Comparison of ENCODE assay signal across 16 cellular contexts in the genomic region with DNA sequence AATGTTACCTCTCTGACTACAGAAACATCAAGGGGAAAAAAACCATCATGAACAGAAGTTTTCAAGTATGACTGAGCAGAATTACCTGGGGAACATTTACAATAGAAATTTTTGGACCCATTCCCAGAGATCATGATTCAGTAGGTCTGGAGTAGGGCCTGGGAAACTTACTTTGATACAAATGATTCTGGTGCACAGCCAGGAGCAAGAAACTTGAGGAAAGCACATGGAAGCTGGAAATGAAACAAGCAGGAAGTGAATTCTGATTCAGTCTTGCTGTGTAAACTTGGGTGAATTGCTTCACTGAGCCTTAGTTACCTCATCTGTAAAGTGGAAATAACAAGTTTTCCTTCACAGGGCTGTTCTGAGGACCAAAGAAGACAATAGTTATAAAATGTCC.
DNase-seq lines count a peak whose midpoint lies in the region; ATAC-seq and TF ChIP-seq lines count a peak whose summit lies in the region.
"Had no signal": no experiment of that assay in that cellular context is flagged by ENCODE, and none has a peak within 500 bp of the region (broad histone marks: within the 10 kb centered on the region; RNA-seq: fewer than 3 reads in every experiment).

No MANE protein-coding gene starts in this region.

- no peak overlapping the region for H3K27ac ChIP-seq in GM23248
- no peak overlapping the region for H3K27ac ChIP-seq in RWPE1
- peak overlapping the region in 3 of 4 donors; percentile 58 to 61 (median 60) for H3K27ac ChIP-seq in esophagus squamous epithelium
- no peak overlapping the region for H3K27ac ChIP-seq in mesendoderm (ENCODE audit: low read depth, low read length)
- H3K27ac ChIP-seq: esophagus muscularis mucosa, thoracic aorta had no signal

- ATAC-seq in activated CD8-positive, alpha-beta T cell treated with anti-CD3 and anti-CD28 coated beads, Interleukin-2, amount 10 ng/mL, durations not matched to agents 7 days and 5 days: no peak
- ATAC-seq in GM21737 (IDR thresholded peaks at IDR 0.05; ENCODE audit: unreplicated experiment): no peak

- H2AK5ac ChIP-seq in mesendoderm (ENCODE audit: low read length): no peak overlapping the region

- H3K36me3 Mint-ChIP-seq in nephron (ENCODE audit: low read depth): peaks cover 15% of the 10 kb centered on the region
- no peaks in the 10 kb centered on the region for H3K36me3 Mint-ChIP-seq in activated CD8-positive, alpha-beta T cell treated with anti-CD3 and anti-CD28 coated beads, Interleukin-2, amount 10 ng/mL, durations not matched to agents 7 days and 5 days (ENCODE audit: low read depth)
- no peaks in the 10 kb centered on the region for H3K36me3 Mint-ChIP-seq in activated CD4-positive, alpha-beta memory T cell treated with anti-CD3 and anti-CD28 coated beads for 36 hours
- H3K36me3 Mint-ChIP-seq: activated naive CD4-positive, alpha-beta T cell treated with anti-CD3 and anti-CD28 coated beads, Interleukin-2, amount 50 U/mL, for 24 hours had no signal

- peak overlapping the region in 2 of 3 experiments; percentile 27 to 62 for H3K27ac Mint-ChIP-seq in nephron
- H3K27ac Mint-ChIP-seq in activated CD8-positive, alpha-beta T cell treated with anti-CD3 and anti-CD28 coated beads, Interleukin-2, amount 10 ng/mL, durations not matched to agents 7 days and 5 days: no peak overlapping the region
- H3K27ac Mint-ChIP-seq in activated CD4-positive, alpha-beta memory T cell treated with anti-CD3 and anti-CD28 coated beads for 36 hours: no peak overlapping the region
- H3K27ac Mint-ChIP-seq: activated B cell treated with CpG ODN at 0.5 μM for 24 hours; activated naive CD4-positive, alpha-beta T cell treated with anti-CD3 and anti-CD28 coated beads, Interleukin-2, amount 50 U/mL, for 24 hours; B cell; H9 had no signal

- no peak overlapping the region for H3K4me3 ChIP-seq in GM23248
- H3K4me3 ChIP-seq in esophagus squamous epithelium: no peak overlapping the region
- H3K4me3 ChIP-seq in mesendoderm (ENCODE audit: low read length): no peak overlapping the region
- H3K4me3 ChIP-seq: esophagus muscularis mucosa, thoracic aorta had no signal

- CTCF ChIA-PET in RWPE1 (lab: Yijun Ruan, JAX): no interaction called here
- CTCF ChIA-PET in activated CD8-positive, alpha-beta T cell treated with anti-CD3 and anti-CD28 coated beads, Interleukin-2, amount 10 ng/mL, durations not matched to agents 7 days and 5 days (lab: Charles Lee): no interaction called here
- CTCF ChIA-PET in activated CD4-positive, alpha-beta memory T cell treated with anti-CD3 and anti-CD28 coated beads for 36 hours (lab: Charles Lee): no interaction called here

- no peaks in the 10 kb centered on the region for H3K9me3 ChIP-seq in GM23248 (ENCODE audit: low read depth)
- no peaks in the 10 kb centered on the region for H3K9me3 ChIP-seq in esophagus squamous epithelium
- H3K9me3 ChIP-seq: esophagus muscularis mucosa, thoracic aorta had no signal

- no peaks in the 10 kb centered on the region for H3K79me1 ChIP-seq in mesendoderm (ENCODE audit: low read length)

- no peak overlapping the region for H4K8ac ChIP-seq in mesendoderm (ENCODE audit: low read depth, low read length)

- H3K9ac ChIP-seq in GM23248: no peak overlapping the region
- no peak overlapping the region for H3K9ac ChIP-seq in mesendoderm (ENCODE audit: low read length)

- no peak overlapping the region for H3K18ac ChIP-seq in mesendoderm (ENCODE audit: low read length)

- no peak overlapping the region for H2BK5ac ChIP-seq in mesendoderm (ENCODE audit: low read length)

- H4K20me1 ChIP-seq in GM23248 (ENCODE audit: insufficient read depth): no peaks in the 10 kb centered on the region

- no peaks in the 10 kb centered on the region for H3K9me2 ChIP-seq in GM23248 (ENCODE audit: insufficient read depth)

- no peaks in the 10 kb centered on the region for H3K27me3 Mint-ChIP-seq in nephron (ENCODE audit: low read depth)
- H3K27me3 Mint-ChIP-seq in activated CD8-positive, alpha-beta T cell treated with anti-CD3 and anti-CD28 coated beads, Interleukin-2, amount 10 ng/mL, durations not matched to agents 7 days and 5 days (ENCODE audit: low read depth): no peaks in the 10 kb centered on the region
- H3K27me3 Mint-ChIP-seq in activated CD4-positive, alpha-beta memory T cell treated with anti-CD3 and anti-CD28 coated beads for 36 hours: no peaks in the 10 kb centered on the region
- H3K27me3 Mint-ChIP-seq: activated B cell treated with CpG ODN at 0.5 μM for 24 hours; activated naive CD4-positive, alpha-beta T cell treated with anti-CD3 and anti-CD28 coated beads, Interleukin-2, amount 50 U/mL, for 24 hours; B cell had no signal

- H3K4ac ChIP-seq in mesendoderm (ENCODE audit: low read depth, low read length): no peak overlapping the region

- no peak overlapping the region for H3K4me2 ChIP-seq in GM23248 (ENCODE audit: unreplicated experiment)
- H3K4me2 ChIP-seq in mesendoderm (ENCODE audit: low read length): no peak overlapping the region

- peaks cover 29% of the 10 kb centered on the region for H3K4me1 Mint-ChIP-seq in nephron
- no peaks in the 10 kb centered on the region for H3K4me1 Mint-ChIP-seq in activated CD8-positive, alpha-beta T cell treated with anti-CD3 and anti-CD28 coated beads, Interleukin-2, amount 10 ng/mL, durations not matched to agents 7 days and 5 days (ENCODE audit: low read depth)
- no peaks in the 10 kb centered on the region for H3K4me1 Mint-ChIP-seq in activated CD4-positive, alpha-beta memory T cell treated with anti-CD3 and anti-CD28 coated beads for 36 hours (ENCODE audit: low read depth)
- H3K4me1 Mint-ChIP-seq: activated naive CD4-positive, alpha-beta T cell treated with anti-CD3 and anti-CD28 coated beads, Interleukin-2, amount 50 U/mL, for 24 hours had no signal

- no peak overlapping the region for H2BK120ac ChIP-seq in mesendoderm (ENCODE audit: low read depth, low read length)

- intact Hi-C loops in esophagus squamous epithelium (cut with DNase I): no loop called here
- intact Hi-C loops in activated CD4-positive, alpha-beta memory T cell treated with anti-CD3 and anti-CD28 coated beads for 36 hours (cut with micrococcal nuclease): no loop called here

- no peak overlapping the region for H3K56ac ChIP-seq in mesendoderm (ENCODE audit: low read length)

- TF ChIP-seq POLR2A in esophagus squamous epithelium (IDR thresholded peaks at IDR 0.05): no peak

- H4K5ac ChIP-seq in mesendoderm (ENCODE audit: low read length): no peak overlapping the region

- in situ Hi-C loops in GM23248 (cut with MboI): no loop called here

- TF ChIP-seq CTCF in RWPE1 (conservative IDR thresholded peaks at IDR 0.05; ENCODE audit: low read depth): no peak
- TF ChIP-seq CTCF in esophagus squamous epithelium (IDR thresholded peaks at IDR 0.05): no peak
- TF ChIP-seq CTCF in nephron (IDR thresholded peaks at IDR 0.05; ENCODE audit: unreplicated experiment in 3 of 3): no peak

- H2BK15ac ChIP-seq in mesendoderm (replicated peaks; ENCODE audit: low read depth): no peak overlapping the region

- DNase-seq in GM23248 (peak; percentile 31), RWPE1 (ENCODE audit: low spot score) (peak; percentile 31), esophagus squamous epithelium (lab: John Stamatoyannopoulos, UW) (no peak), mesendoderm (no peak)
- DNase-seq in activated CD8-positive, alpha-beta T cell treated with anti-CD3 and anti-CD28 coated beads, Interleukin-2, amount 10 ng/mL, durations not matched to agents 7 days and 5 days: no peak
- DNase-seq in activated CD4-positive, alpha-beta memory T cell treated with anti-CD3 and anti-CD28 coated beads for 36 hours: no peak
- DNase-seq: activated B cell treated with CpG ODN at 0.5 μM for 24 hours; activated CD8-positive, alpha-beta memory T cell treated with anti-CD3 and anti-CD28 coated beads, Interleukin-2, amount 50 U/mL, for 48 hours; H9; posterior cingulate gyrus had no signal

- POLR2A ChIA-PET in RWPE1 (lab: Yijun Ruan, JAX; ENCODE audit: low non-redundant PET): no interaction called here
- POLR2A ChIA-PET in activated CD8-positive, alpha-beta T cell treated with anti-CD3 and anti-CD28 coated beads, Interleukin-2, amount 10 ng/mL, durations not matched to agents 7 days and 5 days (lab: Charles Lee): no interaction called here
- POLR2A ChIA-PET in activated CD4-positive, alpha-beta memory T cell treated with anti-CD3 and anti-CD28 coated beads for 36 hours (lab: Charles Lee): no interaction called here

- peaks cover 8% of the 10 kb centered on the region for H3K27me3 ChIP-seq in GM23248 (replicated peaks; ENCODE audit: insufficient read depth)
- no peaks in the 10 kb centered on the region for H3K27me3 ChIP-seq in esophagus squamous epithelium
- H3K27me3 ChIP-seq in mesendoderm (ENCODE audit: insufficient read depth, low read length, poor library complexity): no peaks in the 10 kb centered on the region
- H3K27me3 ChIP-seq: esophagus muscularis mucosa had no signal

- no peaks in the 10 kb centered on the region for H3F3A ChIP-seq in GM23248 (ENCODE audit: insufficient read depth)

- no peak overlapping the region for H3K23ac ChIP-seq in mesendoderm (ENCODE audit: low read length)

- no peak overlapping the region for H2AFZ ChIP-seq in GM23248

- no peaks in the 10 kb centered on the region for H3K4me1 ChIP-seq in GM23248 (ENCODE audit: insufficient read depth)
- H3K4me1 ChIP-seq in esophagus squamous epithelium: peaks cover 0 to 7% (median 2%) of the 10 kb centered on the region in 3 donors
- H3K4me1 ChIP-seq in mesendoderm (ENCODE audit: control insufficient read depth, low read depth, low read length): no peaks in the 10 kb centered on the region

- H3K79me2 ChIP-seq in GM23248 (ENCODE audit: insufficient read depth): no peaks in the 10 kb centered on the region
- no peaks in the 10 kb centered on the region for H3K79me2 ChIP-seq in mesendoderm (ENCODE audit: control insufficient read depth, insufficient read depth, low read length)

- H3K36me3 ChIP-seq in GM23248 (ENCODE audit: low read depth): no peaks in the 10 kb centered on the region
- no peaks in the 10 kb centered on the region for H3K36me3 ChIP-seq in esophagus squamous epithelium
- H3K36me3 ChIP-seq in mesendoderm (ENCODE audit: control insufficient read depth, insufficient read depth, low read length): no peaks in the 10 kb centered on the region
- H3K36me3 ChIP-seq: esophagus muscularis mucosa, thoracic aorta had no signal

- H3K4me3 Mint-ChIP-seq in nephron: no peak overlapping the region
- no peak overlapping the region for H3K4me3 Mint-ChIP-seq in activated CD8-positive, alpha-beta T cell treated with anti-CD3 and anti-CD28 coated beads, Interleukin-2, amount 10 ng/mL, durations not matched to agents 7 days and 5 days
- H3K4me3 Mint-ChIP-seq in activated CD4-positive, alpha-beta memory T cell treated with anti-CD3 and anti-CD28 coated beads for 36 hours: no peak overlapping the region
- H3K4me3 Mint-ChIP-seq: activated B cell treated with CpG ODN at 0.5 μM for 24 hours; activated naive CD4-positive, alpha-beta T cell treated with anti-CD3 and anti-CD28 coated beads, Interleukin-2, amount 50 U/mL, for 24 hours; B cell; H9 had no signal

- H3K9me3 Mint-ChIP-seq in nephron: peaks cover 19% of the 10 kb centered on the region
- peaks cover 8% of the 10 kb centered on the region for H3K9me3 Mint-ChIP-seq in activated CD8-positive, alpha-beta T cell treated with anti-CD3 and anti-CD28 coated beads, Interleukin-2, amount 10 ng/mL, durations not matched to agents 7 days and 5 days (ENCODE audit: insufficient read depth)
- H3K9me3 Mint-ChIP-seq in activated CD4-positive, alpha-beta memory T cell treated with anti-CD3 and anti-CD28 coated beads for 36 hours: peaks cover 7% of the 10 kb centered on the region
- H3K9me3 Mint-ChIP-seq: activated naive CD4-positive, alpha-beta T cell treated with anti-CD3 and anti-CD28 coated beads, Interleukin-2, amount 50 U/mL, for 24 hours had no signal

Comparison
In these comparisons a context has a peak if more than half of its experiments do, and no peak if none do; other contexts are left out.
1. DNase-seq: peak in GM23248 (single experiment) and RWPE1 (single experiment); none in esophagus squamous epithelium (single experiment), activated CD8-positive, alpha-beta T cell treated with anti-CD3 and anti-CD28 coated beads, Interleukin-2, amount 10 ng/mL, durations not matched to agents 7 days and 5 days (single experiment), activated CD4-positive, alpha-beta memory T cell treated with anti-CD3 and anti-CD28 coated beads for 36 hours (single experiment) and mesendoderm (single experiment).
2. H3K27ac ChIP-seq: peak in esophagus squamous epithelium (3 of 4); none in GM23248 (single experiment), RWPE1 (single experiment) and mesendoderm (single experiment).
3. H3K27ac Mint-ChIP-seq: peak in nephron (2 of 3); none in activated CD8-positive, alpha-beta T cell treated with anti-CD3 and anti-CD28 coated beads, Interleukin-2, amount 10 ng/mL, durations not matched to agents 7 days and 5 days (single experiment) and activated CD4-positive, alpha-beta memory T cell treated with anti-CD3 and anti-CD28 coated beads for 36 hours (single experiment).